40 cellular contexts compared by ENCODE assay signal in genomic region chr5:42545038-42545437, GRCh38.
"Had no signal": no experiment of that assay in that cellular context is flagged by ENCODE, and none has a peak within 500 bp of the region (broad histone marks: within the 10 kb centered on the region; RNA-seq: fewer than 3 reads in every experiment).

No MANE protein-coding gene starts in this region.

- H3K9me3 ChIP-seq: body of pancreas had no signal

- H3K36me3 Mint-ChIP-seq: activated naive CD4-positive, alpha-beta T cell treated with anti-CD3 and anti-CD28 coated beads, Interleukin-2, amount 10 ng/mL, durations not matched to agents 7 days and 5 days; activated naive CD4-positive, alpha-beta T cell treated with anti-CD3 and anti-CD28 coated beads, Interleukin-2, amount 50 U/mL, for 24 hours; activated naive CD8-positive, alpha-beta T cell; activated naive CD8-positive, alpha-beta T cell treated with anti-CD3 and anti-CD28 coated beads for 36 hours; activated naive CD8-positive, alpha-beta T cell treated with anti-CD3 and anti-CD28 coated beads, Interleukin-2, amount 10 ng/mL, durations not matched to agents 7 days and 5 days; brain had no signal

- H3K4me1 ChIP-seq: breast epithelium had no signal

- FAIRE-seq: astrocyte had no signal

- H3K27ac ChIP-seq: adrenal gland, ascending aorta, body of pancreas, brain microvascular endothelial cell, breast epithelium, cardiac muscle cell had no signal

- DNase-seq: activated effector memory CD4-positive, alpha-beta T cell treated with anti-CD3 and anti-CD28 coated beads, Interleukin-2, amount 50 U/mL, for 16 hours; activated effector memory CD4-positive, alpha-beta T cell treated with Interleukin-2 at 50 U/mL for 16 hours; activated gamma-delta T cell; activated gamma-delta T cell treated with Interleukin-2 at 50 U/mL for 16 hours; activated naive CD4-positive, alpha-beta T cell; activated naive CD4-positive, alpha-beta T cell treated with anti-CD3 and anti-CD28 coated beads for 36 hours; activated naive CD4-positive, alpha-beta T cell treated with anti-CD3 and anti-CD28 coated beads, Interleukin-2, amount 10 ng/mL, durations not matched to agents 7 days and 5 days; activated naive CD4-positive, alpha-beta T cell treated with anti-CD3 and anti-CD28 coated beads, Interleukin-2, amount 50 U/mL, for 16 hours; activated naive CD4-positive, alpha-beta T cell treated with Interleukin-2 at 50 U/mL for 16 hours; activated naive CD8-positive, alpha-beta T cell treated with anti-CD3 and anti-CD28 coated beads for 36 hours; activated naive CD8-positive, alpha-beta T cell treated with anti-CD3 and anti-CD28 coated beads, Interleukin-2, amount 10 ng/mL, durations not matched to agents 7 days and 5 days; activated naive CD8-positive, alpha-beta T cell treated with anti-CD3 and anti-CD28 coated beads, Interleukin-2, amount 50 U/mL, for 24 hours; activated T-cell treated with anti-CD3 and anti-CD28 coated beads for 4 hours; activated T-cell treated with anti-CD3 and anti-CD28 coated beads, Interleukin-2, amount 50 U/mL, for 1 hour; activated T-cell treated with anti-CD3 and anti-CD28 coated beads, Interleukin-2, amount 50 U/mL, for 24 hours; activated T-cell treated with anti-CD3 and anti-CD28 coated beads, Interleukin-2, amount 50 U/mL, for 4 hours; activated T-cell treated with anti-CD3 and anti-CD28 coated beads, Interleukin-2, amount 50 U/mL, for 48 hours; activated T-cell treated with anti-CD3 and anti-CD28 coated beads, Interleukin-2, amount 50 U/mL, for 72 hours; adrenal gland; amniotic stem cell; amygdala; anterior cingulate cortex; aorta; body of pancreas; brain microvascular endothelial cell; caudate nucleus; central memory CD4-positive, alpha-beta T cell; cerebellar nuclear complex had no signal

- H3K4me3 ChIP-seq: adrenal gland, ascending aorta, body of pancreas, breast epithelium, cardiac muscle cell had no signal

- H3K4me1 Mint-ChIP-seq: activated naive CD4-positive, alpha-beta T cell treated with anti-CD3 and anti-CD28 coated beads, Interleukin-2, amount 10 ng/mL, durations not matched to agents 7 days and 5 days; activated naive CD4-positive, alpha-beta T cell treated with anti-CD3 and anti-CD28 coated beads, Interleukin-2, amount 50 U/mL, for 24 hours; activated naive CD8-positive, alpha-beta T cell treated with anti-CD3 and anti-CD28 coated beads for 36 hours; activated naive CD8-positive, alpha-beta T cell treated with anti-CD3 and anti-CD28 coated beads, Interleukin-2, amount 10 ng/mL, durations not matched to agents 7 days and 5 days; activated naive CD8-positive, alpha-beta T cell treated with anti-CD3 and anti-CD28 coated beads, Interleukin-2, amount 50 U/mL, for 24 hours; activated T-helper 17 cell treated with anti-CD3 and anti-CD28 coated beads, Interleukin-2, amount 50 U/mL, for 72 hours; central memory CD8-positive, alpha-beta T cell had no signal

- H3K27me3 ChIP-seq: adrenal gland, ascending aorta, body of pancreas, brain microvascular endothelial cell, breast epithelium, cardiac muscle cell had no signal

- H3K36me3 ChIP-seq: adrenal gland, ascending aorta, brain microvascular endothelial cell, breast epithelium, cardiac muscle cell had no signal

- ATAC-seq: activated naive CD4-positive, alpha-beta T cell treated with anti-CD3 and anti-CD28 coated beads, Interleukin-2, amount 50 U/mL, for 72 hours; activated naive CD8-positive, alpha-beta T cell treated with anti-CD3 and anti-CD28 coated beads, Interleukin-2, amount 50 U/mL, for 24 hours; activated T-cell treated with anti-CD3 and anti-CD28 coated beads, Interleukin-2, amount 50 U/mL, for 4 hours; activated T-cell treated with anti-CD3 and anti-CD28 coated beads, Interleukin-2, amount 50 U/mL, for 72 hours; activated T-helper 17 cell treated with anti-CD3 and anti-CD28 coated beads, Interleukin-2, amount 50 U/mL, for 72 hours; body of pancreas had no signal

- H3K27me3 Mint-ChIP-seq: activated naive CD4-positive, alpha-beta T cell treated with anti-CD3 and anti-CD28 coated beads, Interleukin-2, amount 10 ng/mL, durations not matched to agents 7 days and 5 days; activated naive CD8-positive, alpha-beta T cell treated with anti-CD3 and anti-CD28 coated beads, Interleukin-2, amount 10 ng/mL, durations not matched to agents 7 days and 5 days; brain had no signal

- H3K4me3 Mint-ChIP-seq: activated naive CD4-positive, alpha-beta T cell treated with anti-CD3 and anti-CD28 coated beads for 36 hours; activated naive CD4-positive, alpha-beta T cell treated with anti-CD3 and anti-CD28 coated beads, Interleukin-2, amount 10 ng/mL, durations not matched to agents 7 days and 5 days; activated naive CD4-positive, alpha-beta T cell treated with anti-CD3 and anti-CD28 coated beads, Interleukin-2, amount 50 U/mL, for 24 hours; activated naive CD8-positive, alpha-beta T cell; activated naive CD8-positive, alpha-beta T cell treated with anti-CD3 and anti-CD28 coated beads for 36 hours; activated naive CD8-positive, alpha-beta T cell treated with anti-CD3 and anti-CD28 coated beads, Interleukin-2, amount 10 ng/mL, durations not matched to agents 7 days and 5 days; activated naive CD8-positive, alpha-beta T cell treated with anti-CD3 and anti-CD28 coated beads, Interleukin-2, amount 50 U/mL, for 24 hours; activated T-cell treated with anti-CD3 and anti-CD28 coated beads, Interleukin-2, amount 50 U/mL, for 24 hours; activated T-cell treated with anti-CD3 and anti-CD28 coated beads, Interleukin-2, amount 50 U/mL, for 4 hours; activated T-cell treated with anti-CD3 and anti-CD28 coated beads, Interleukin-2, amount 50 U/mL, for 72 hours; activated T-helper 1 cell treated with anti-CD3 and anti-CD28 coated beads, Interleukin-12 subunit alpha, Interleukin-12 subunit beta, Interleukin-2, Interleukin-4 antibody, amounts not matched to agents 30 ng/mL and 10 ng/mL and 1 ng/mL, durations not matched to agents 14 hours and 24 hours and 36 hours; activated T-helper 17 cell treated with anti-CD3 and anti-CD28 coated beads, Interleukin-2, amount 50 U/mL, for 72 hours; brain; central memory CD8-positive, alpha-beta T cell had no signal

- H3K27ac Mint-ChIP-seq: activated naive CD4-positive, alpha-beta T cell treated with anti-CD3 and anti-CD28 coated beads for 36 hours; activated naive CD4-positive, alpha-beta T cell treated with anti-CD3 and anti-CD28 coated beads, Interleukin-2, amount 10 ng/mL, durations not matched to agents 7 days and 5 days; activated naive CD4-positive, alpha-beta T cell treated with anti-CD3 and anti-CD28 coated beads, Interleukin-2, amount 50 U/mL, for 24 hours; activated naive CD4-positive, alpha-beta T cell treated with anti-CD3 and anti-CD28 coated beads, Interleukin-2, amount 50 U/mL, for 72 hours; activated naive CD8-positive, alpha-beta T cell; activated naive CD8-positive, alpha-beta T cell treated with anti-CD3 and anti-CD28 coated beads for 36 hours; activated naive CD8-positive, alpha-beta T cell treated with anti-CD3 and anti-CD28 coated beads, Interleukin-2, amount 10 ng/mL, durations not matched to agents 7 days and 5 days; activated naive CD8-positive, alpha-beta T cell treated with anti-CD3 and anti-CD28 coated beads, Interleukin-2, amount 50 U/mL, for 24 hours; activated T-cell treated with anti-CD3 and anti-CD28 coated beads, Interleukin-2, amount 50 U/mL, for 24 hours; activated T-cell treated with anti-CD3 and anti-CD28 coated beads, Interleukin-2, amount 50 U/mL, for 72 hours; activated T-helper 1 cell treated with anti-CD3 and anti-CD28 coated beads, Interleukin-12 subunit alpha, Interleukin-12 subunit beta, Interleukin-2, Interleukin-4 antibody, amounts not matched to agents 30 ng/mL and 10 ng/mL and 1 ng/mL, durations not matched to agents 14 hours and 24 hours and 36 hours; activated T-helper 17 cell treated with anti-CD3 and anti-CD28 coated beads, Interleukin-2, amount 50 U/mL, for 72 hours; activated T-helper 2 cell treated with anti-CD3 and anti-CD28 coated beads, Interferon-gamma antibody, Interleukin-2, Interleukin-4, amounts not matched to agents 10 μg/mL and 5 μg/mL and 100 μg/mL, durations not matched to agents 14 hours and 24 hours and 36 hours; brain had no signal

- H3K9me3 Mint-ChIP-seq: activated naive CD4-positive, alpha-beta T cell treated with anti-CD3 and anti-CD28 coated beads, Interleukin-2, amount 50 U/mL, for 24 hours had no signal
